1 cellular context compared by ENCODE assay signal in genomic region chr14:74257078-74257987, GRCh38.
TF ChIP-seq lines count a peak whose summit lies in the region.

No MANE protein-coding gene starts in this region.

TF ChIP-seq in K562, 482 proteins besides CTCF, POLR2A, EP300 and RAD21 (continued from another document):
- no peak for TF ChIP-seq ZNF518B (CRISPR knock-in tag; IDR thresholded peaks at IDR 0.05)
- TF ChIP-seq CXXC5 (CRISPR knock-in tag; IDR thresholded peaks at IDR 0.05), result peak; percentile 23; the same call in 1 of the 2 replicates
- no peak for TF ChIP-seq TEAD4 (IDR thresholded peaks at IDR 0.05; ENCODE audit: low read length)
- no peak for TF ChIP-seq TEAD4 (CRISPR knock-in tag; IDR thresholded peaks at IDR 0.05; ENCODE audit: borderline replicate concordance)
- TF ChIP-seq ILK (tag; IDR thresholded peaks at IDR 0.05; ENCODE audit: borderline replicate concordance, low read depth), result no peak
- no peak for TF ChIP-seq GTF3C2 (IDR thresholded peaks at IDR 0.05; ENCODE audit: borderline replicate concordance, extremely low read depth, insufficient read length)
- peak; percentile 50; the same call in 1 of the 2 replicates for TF ChIP-seq CTBP1 (IDR thresholded peaks at IDR 0.05; ENCODE audit: borderline replicate concordance)
- TF ChIP-seq MTA2 (IDR thresholded peaks at IDR 0.05; ENCODE audit: low read depth), result no peak
- TF ChIP-seq SAFB (IDR thresholded peaks at IDR 0.05; ENCODE audit: borderline replicate concordance, low read depth, low read length), result peak; percentile 48; the same call in 1 of the 2 replicates
- peak; percentile 44 for TF ChIP-seq VEZF1 (CRISPR knock-in tag; IDR thresholded peaks at IDR 0.05)
- no peak for TF ChIP-seq CHCHD3 (CRISPR knock-in tag; IDR thresholded peaks at IDR 0.05)
- peak; percentile 14; the same call in 1 of the 2 replicates for TF ChIP-seq STAG1 (CRISPR knock-in tag; IDR thresholded peaks at IDR 0.05; ENCODE audit: borderline replicate concordance)
- peak; percentile 47; the same call in 1 of the 2 replicates for TF ChIP-seq ESRRA (IDR thresholded peaks at IDR 0.05; ENCODE audit: borderline replicate concordance, low read depth)
- peak; percentile 24 for TF ChIP-seq CCNT2 (IDR thresholded peaks at IDR 0.05; ENCODE audit: borderline replicate concordance, extremely low read depth, insufficient read length, low read depth, low read length)
- TF ChIP-seq ZNF695 (CRISPR knock-in tag; IDR thresholded peaks at IDR 0.05), result no peak
- no peak for TF ChIP-seq ZSCAN32 (CRISPR knock-in tag; IDR thresholded peaks at IDR 0.05)
- TF ChIP-seq CTCFL (IDR thresholded peaks at IDR 0.05; ENCODE audit: borderline replicate concordance, insufficient read depth, low read depth, low read length, poor library complexity, severe bottlenecking), result peak; percentile 69
- peak; percentile 80 for TF ChIP-seq L3MBTL2 (IDR thresholded peaks at IDR 0.05)
- 0 out of 4 replicates have a peak, but pooled peaks of 1 of the 2 experiments have one; percentile 19 for TF ChIP-seq RCOR1 (IDR thresholded peaks at IDR 0.05; ENCODE audit: borderline replicate concordance in 1 of 2, low read depth in 2 of 2, low read length in 2 of 2)
- peak; percentile 48; the same call in 1 of the 2 replicates for TF ChIP-seq RB1 (IDR thresholded peaks at IDR 0.05; ENCODE audit: low read depth)
- TF ChIP-seq SMC3 (conservative IDR thresholded peaks at IDR 0.05; ENCODE audit: insufficient read depth, low read depth, low read length), result peak; percentile 35; the same call in 1 of the 2 replicates
- TF ChIP-seq MGA (IDR thresholded peaks at IDR 0.05), result peak; percentile 50
TF ChIP-seq in K562: peak in this region for 15.
